Comparison of ENCODE assay signal across 25 cellular contexts in the genomic region with DNA sequence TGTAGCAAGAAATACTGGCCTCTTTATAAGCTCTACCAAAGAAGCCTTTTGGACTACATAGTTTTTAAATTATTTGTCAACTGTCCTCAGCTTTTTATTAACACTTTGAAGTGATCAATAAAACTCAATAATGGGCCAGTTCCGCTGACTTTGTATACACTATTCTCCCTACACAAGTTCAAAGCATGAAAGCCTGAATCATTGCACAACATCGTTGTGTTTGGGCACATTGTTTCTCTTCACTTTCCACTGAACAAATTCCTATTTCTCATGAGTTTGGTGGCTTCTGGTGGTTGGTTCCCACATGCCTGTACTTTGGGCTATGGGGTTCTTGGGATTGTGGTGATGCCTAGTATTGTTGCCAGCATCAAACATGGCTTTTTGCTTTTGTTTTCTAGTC.
"Had no signal": no experiment of that assay in that cellular context is flagged by ENCODE, and none has a peak within 500 bp of the region (broad histone marks: within the 10 kb centered on the region; RNA-seq: fewer than 3 reads in every experiment).

No MANE protein-coding gene starts in this region.

- H3K27me3 Mint-ChIP-seq: activated CD4-positive, alpha-beta memory T cell treated with anti-CD3 and anti-CD28 coated beads, Interleukin-2, amount 10 ng/mL, durations not matched to agents 7 days and 5 days; activated CD4-positive, alpha-beta T cell treated with anti-CD3 and anti-CD28 coated beads for 36 hours; activated CD4-positive, alpha-beta T cell treated with anti-CD3 and anti-CD28 coated beads, Interleukin-2, amount 10 ng/mL, durations not matched to agents 7 days and 5 days; activated T-cell treated with anti-CD3 and anti-CD28 coated beads, Interleukin-2, amount 50 U/mL, for 24 hours; central memory CD8-positive, alpha-beta T cell; dendritic cell treated with granulocyte-macrophage colony-stimulating factor and Interleukin-4, amounts not matched to agents 40 ng/mL and 50 ng/mL, for 4 days had no signal

- H3K9me3 Mint-ChIP-seq: activated CD4-positive, alpha-beta memory T cell treated with anti-CD3 and anti-CD28 coated beads, Interleukin-2, amount 10 ng/mL, durations not matched to agents 7 days and 5 days; activated CD4-positive, alpha-beta T cell treated with anti-CD3 and anti-CD28 coated beads, Interleukin-2, amount 10 ng/mL, durations not matched to agents 7 days and 5 days; activated naive CD4-positive, alpha-beta T cell treated with anti-CD3 and anti-CD28 coated beads, Interleukin-2, amount 50 U/mL, for 72 hours; activated T-cell treated with anti-CD3 and anti-CD28 coated beads, Interleukin-2, amount 50 U/mL, for 24 hours; activated T-cell treated with anti-CD3 and anti-CD28 coated beads, Interleukin-2, amount 50 U/mL, for 72 hours had no signal

- H3K9me3 ChIP-seq: ascending aorta had no signal

- H3K36me3 Mint-ChIP-seq: activated naive CD4-positive, alpha-beta T cell treated with anti-CD3 and anti-CD28 coated beads, Interleukin-2, amount 10 ng/mL, durations not matched to agents 7 days and 5 days; activated naive CD4-positive, alpha-beta T cell treated with anti-CD3 and anti-CD28 coated beads, Interleukin-2, amount 50 U/mL, for 72 hours; activated naive CD8-positive, alpha-beta T cell treated with anti-CD3 and anti-CD28 coated beads, Interleukin-2, amount 10 ng/mL, durations not matched to agents 7 days and 5 days; brain had no signal

- H3K4me3 Mint-ChIP-seq: activated CD4-positive, alpha-beta memory T cell treated with anti-CD3 and anti-CD28 coated beads, Interleukin-2, amount 10 ng/mL, durations not matched to agents 7 days and 5 days; activated CD4-positive, alpha-beta T cell treated with anti-CD3 and anti-CD28 coated beads for 36 hours; activated CD4-positive, alpha-beta T cell treated with anti-CD3 and anti-CD28 coated beads, Interleukin-2, amount 10 ng/mL, durations not matched to agents 7 days and 5 days; activated naive CD4-positive, alpha-beta T cell treated with anti-CD3 and anti-CD28 coated beads, Interleukin-2, amount 10 ng/mL, durations not matched to agents 7 days and 5 days; activated naive CD8-positive, alpha-beta T cell treated with anti-CD3 and anti-CD28 coated beads, Interleukin-2, amount 10 ng/mL, durations not matched to agents 7 days and 5 days; activated T-cell treated with anti-CD3 and anti-CD28 coated beads, Interleukin-2, amount 50 U/mL, for 24 hours; activated T-cell treated with anti-CD3 and anti-CD28 coated beads, Interleukin-2, amount 50 U/mL, for 72 hours; brain; central memory CD8-positive, alpha-beta T cell; dendritic cell treated with granulocyte-macrophage colony-stimulating factor and Interleukin-4, amounts not matched to agents 40 ng/mL and 50 ng/mL, for 4 days; endodermal cell had no signal

- H3K27ac Mint-ChIP-seq: activated CD4-positive, alpha-beta memory T cell treated with anti-CD3 and anti-CD28 coated beads, Interleukin-2, amount 10 ng/mL, durations not matched to agents 7 days and 5 days; activated CD4-positive, alpha-beta T cell treated with anti-CD3 and anti-CD28 coated beads for 36 hours; activated CD4-positive, alpha-beta T cell treated with anti-CD3 and anti-CD28 coated beads, Interleukin-2, amount 10 ng/mL, durations not matched to agents 7 days and 5 days; activated naive CD4-positive, alpha-beta T cell treated with anti-CD3 and anti-CD28 coated beads, Interleukin-2, amount 10 ng/mL, durations not matched to agents 7 days and 5 days; activated naive CD4-positive, alpha-beta T cell treated with anti-CD3 and anti-CD28 coated beads, Interleukin-2, amount 50 U/mL, for 72 hours; activated naive CD8-positive, alpha-beta T cell treated with anti-CD3 and anti-CD28 coated beads, Interleukin-2, amount 10 ng/mL, durations not matched to agents 7 days and 5 days; activated T-cell treated with anti-CD3 and anti-CD28 coated beads, Interleukin-2, amount 50 U/mL, for 24 hours; activated T-cell treated with anti-CD3 and anti-CD28 coated beads, Interleukin-2, amount 50 U/mL, for 72 hours; brain; dendritic cell treated with granulocyte-macrophage colony-stimulating factor and Interleukin-4, amounts not matched to agents 40 ng/mL and 50 ng/mL, for 4 days; endodermal cell had no signal

- H3K4me1 ChIP-seq: ascending aorta had no signal

- H3K27ac ChIP-seq: ascending aorta, coronary artery, dorsolateral prefrontal cortex had no signal

- H3K27me3 ChIP-seq: ascending aorta, dorsolateral prefrontal cortex had no signal

- H3K4me1 Mint-ChIP-seq: activated CD4-positive, alpha-beta memory T cell treated with anti-CD3 and anti-CD28 coated beads, Interleukin-2, amount 10 ng/mL, durations not matched to agents 7 days and 5 days; activated CD4-positive, alpha-beta T cell treated with anti-CD3 and anti-CD28 coated beads for 36 hours; activated CD4-positive, alpha-beta T cell treated with anti-CD3 and anti-CD28 coated beads, Interleukin-2, amount 10 ng/mL, durations not matched to agents 7 days and 5 days; central memory CD8-positive, alpha-beta T cell had no signal

- H3K36me3 ChIP-seq: ascending aorta had no signal

- H3K4me3 ChIP-seq: ascending aorta, coronary artery, dorsolateral prefrontal cortex had no signal

- DNase-seq: activated CD4-positive, alpha-beta memory T cell treated with anti-CD3 and anti-CD28 coated beads, Interleukin-2, amount 10 ng/mL, durations not matched to agents 7 days and 5 days; activated CD4-positive, alpha-beta T cell treated with anti-CD3 and anti-CD28 coated beads for 36 hours; activated CD4-positive, alpha-beta T cell treated with anti-CD3 and anti-CD28 coated beads, Interleukin-2, amount 10 ng/mL, durations not matched to agents 7 days and 5 days; activated CD4-positive, alpha-beta T cell treated with anti-CD3 and anti-CD28 coated beads, Interleukin-2, amount 50 U/mL, for 4 hours; activated CD4-positive, CD25-positive, alpha-beta regulatory T cell; activated CD4-positive, CD25-positive, alpha-beta regulatory T cell treated with anti-CD3 and anti-CD28 coated beads, Interleukin-2, amount 50 U/mL, for 72 hours; activated CD8-positive, alpha-beta memory T cell treated with anti-CD3 and anti-CD28 coated beads, Interleukin-2, amount 50 U/mL, for 48 hours; activated gamma-delta T cell; activated naive CD4-positive, alpha-beta T cell; activated naive CD4-positive, alpha-beta T cell treated with anti-CD3 and anti-CD28 coated beads, Interleukin-2, amount 10 ng/mL, durations not matched to agents 7 days and 5 days; activated naive CD8-positive, alpha-beta T cell treated with anti-CD3 and anti-CD28 coated beads, Interleukin-2, amount 10 ng/mL, durations not matched to agents 7 days and 5 days; activated T-cell treated with anti-CD3 and anti-CD28 coated beads for 4 hours; activated T-cell treated with anti-CD3 and anti-CD28 coated beads, Interleukin-2, amount 50 U/mL, for 24 hours; activated T-cell treated with anti-CD3 and anti-CD28 coated beads, Interleukin-2, amount 50 U/mL, for 72 hours; dorsolateral prefrontal cortex; effector memory CD4-positive, alpha-beta T cell; endodermal cell; foreskin fibroblast; T-helper 2 cell had no signal
